Comparison of ENCODE assay signal across 14 cellular contexts in the genomic region with DNA sequence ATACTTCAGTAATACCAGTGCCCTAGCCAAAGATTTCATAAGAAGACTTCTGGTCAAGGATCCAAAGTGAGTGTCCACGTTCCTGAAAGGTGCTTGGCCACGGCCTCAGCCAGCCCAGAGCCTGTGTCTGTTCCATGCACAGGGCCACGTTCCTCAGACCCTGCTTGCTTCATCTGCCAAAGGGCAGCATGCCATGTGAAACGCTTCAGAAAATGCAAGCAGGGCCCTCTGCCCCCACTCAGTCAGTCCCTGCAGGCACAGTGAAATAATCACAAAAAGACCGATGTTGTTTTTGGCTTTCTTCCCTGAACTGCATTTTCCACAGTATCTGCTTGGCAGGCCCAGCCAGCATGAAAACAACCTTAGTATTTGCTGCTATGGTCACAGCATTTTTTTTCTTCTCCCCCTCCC.
DNase-seq lines count a peak whose midpoint lies in the region; ATAC-seq, FAIRE-seq and TF ChIP-seq lines count a peak whose summit lies in the region.
"Had no signal": no experiment of that assay in that cellular context is flagged by ENCODE, and none has a peak within 500 bp of the region (broad histone marks: within the 10 kb centered on the region; RNA-seq: fewer than 3 reads in every experiment).

No MANE protein-coding gene starts in this region.

- POLR2A ChIA-PET in RWPE1 (lab: Yijun Ruan, JAX; ENCODE audit: low non-redundant PET), result no interaction called here

- TF ChIP-seq CTCF in RWPE1 (conservative IDR thresholded peaks at IDR 0.05; ENCODE audit: low read depth) (no peak), pancreas (IDR thresholded peaks at IDR 0.05) (no peak)

- H3K4me3 Mint-ChIP-seq in activated T-cell treated with anti-CD3 and anti-CD28 coated beads, Interleukin-2, amount 50 U/mL, for 72 hours, result no peak overlapping the region
- H3K4me3 Mint-ChIP-seq: activated T-helper 17 cell treated with anti-CD3 and anti-CD28 coated beads, Interleukin-2, amount 50 U/mL, for 72 hours; CD4-positive, alpha-beta T cell; dendritic cell treated with granulocyte-macrophage colony-stimulating factor and Interleukin-4, amounts not matched to agents 40 ng/mL and 50 ng/mL, for 4 days; immature natural killer cell had no signal

- peak; percentile 85 to 89 (median 87) for ATAC-seq in pancreas
- ATAC-seq in activated T-cell treated with anti-CD3 and anti-CD28 coated beads, Interleukin-2, amount 50 U/mL, for 72 hours (replicated peaks in 1 of 2), result no peak
- ATAC-seq: activated T-helper 17 cell treated with anti-CD3 and anti-CD28 coated beads, Interleukin-2, amount 50 U/mL, for 72 hours; psoas muscle had no signal

- H3K27me3 Mint-ChIP-seq in activated T-cell treated with anti-CD3 and anti-CD28 coated beads, Interleukin-2, amount 50 U/mL, for 72 hours (ENCODE audit: low read depth), result peaks cover 13% of the 10 kb centered on the region
- H3K27me3 Mint-ChIP-seq: CD4-positive, alpha-beta T cell; dendritic cell treated with granulocyte-macrophage colony-stimulating factor and Interleukin-4, amounts not matched to agents 40 ng/mL and 50 ng/mL, for 4 days had no signal

- peaks cover 0 to 6% (median 0%) of the 10 kb centered on the region in 3 donors for H3K36me3 ChIP-seq in pancreas

- H3K36me3 Mint-ChIP-seq in activated T-cell treated with anti-CD3 and anti-CD28 coated beads, Interleukin-2, amount 50 U/mL, for 72 hours (ENCODE audit: insufficient read depth in 2 of 2), result no peaks in the 10 kb centered on the region
- H3K36me3 Mint-ChIP-seq: immature natural killer cell had no signal

- 4 to 11% methylated on average over 5 of the region's 5 CpGs for WGBS in pancreas, 2 donors

- CTCF ChIA-PET in RWPE1 (lab: Yijun Ruan, JAX), result no interaction called here

- no peaks in the 10 kb centered on the region for H3K9me3 ChIP-seq in pancreas
- H3K9me3 ChIP-seq: psoas muscle had no signal

- no peaks in the 10 kb centered on the region for H3K9me3 Mint-ChIP-seq in activated T-cell treated with anti-CD3 and anti-CD28 coated beads, Interleukin-2, amount 50 U/mL, for 72 hours
- H3K9me3 Mint-ChIP-seq: activated T-helper 17 cell treated with anti-CD3 and anti-CD28 coated beads, Interleukin-2, amount 50 U/mL, for 72 hours; CD4-positive, alpha-beta T cell; dendritic cell treated with granulocyte-macrophage colony-stimulating factor and Interleukin-4, amounts not matched to agents 40 ng/mL and 50 ng/mL, for 4 days; immature natural killer cell had no signal

- H3K4me3 ChIP-seq in pancreas, result no peak overlapping the region
- H3K4me3 ChIP-seq: psoas muscle had no signal

- intact Hi-C loops in pancreas (cut with DNase I), result no loop called here

- no peak for FAIRE-seq in pancreas (lab: Jason Lieb, UNC)

- no peaks in the 10 kb centered on the region for H3K27me3 ChIP-seq in pancreas

- H3K4me1 Mint-ChIP-seq in activated T-cell treated with anti-CD3 and anti-CD28 coated beads, Interleukin-2, amount 50 U/mL, for 72 hours (ENCODE audit: low read depth), result no peaks in the 10 kb centered on the region
- H3K4me1 Mint-ChIP-seq: activated T-helper 17 cell treated with anti-CD3 and anti-CD28 coated beads, Interleukin-2, amount 50 U/mL, for 72 hours had no signal

- H3K27ac Mint-ChIP-seq in activated T-cell treated with anti-CD3 and anti-CD28 coated beads, Interleukin-2, amount 50 U/mL, for 72 hours, result no peak overlapping the region
- H3K27ac Mint-ChIP-seq: activated T-helper 17 cell treated with anti-CD3 and anti-CD28 coated beads, Interleukin-2, amount 50 U/mL, for 72 hours; CD4-positive, alpha-beta T cell; dendritic cell treated with granulocyte-macrophage colony-stimulating factor and Interleukin-4, amounts not matched to agents 40 ng/mL and 50 ng/mL, for 4 days; immature natural killer cell had no signal

- H3K27ac ChIP-seq in RWPE1 (peak overlapping the region; percentile 51), pancreas (peak overlapping the region; percentile 40 to 84 (median 76))
- H3K27ac ChIP-seq: psoas muscle had no signal

- DNase-seq in EL (peak; percentile 73), RWPE1 (ENCODE audit: low spot score) (no peak), fibroblast of the conjunctiva (ENCODE audit: low read depth) (peak; percentile 65), pancreas (peak; percentile 65 to 84 (median 73)), superior temporal gyrus (ENCODE audit: extremely low spot score) (no peak), HuH-7.5 (ENCODE audit: low spot score) (no peak), medulla oblongata (ENCODE audit: extremely low spot score) (no peak)
- no peak for DNase-seq in activated T-cell treated with anti-CD3 and anti-CD28 coated beads, Interleukin-2, amount 50 U/mL, for 72 hours
- DNase-seq: CD4-positive, alpha-beta T cell; immature natural killer cell; Karpas-422; psoas muscle had no signal

- peaks cover 22 to 39% (median 32%) of the 10 kb centered on the region in 3 donors for H3K4me1 ChIP-seq in pancreas
- H3K4me1 ChIP-seq: psoas muscle had no signal

Comparison
In these comparisons a context has a peak if more than half of its experiments do, and no peak if none do; other contexts are left out.
1. DNase-seq: peak in EL (single experiment), fibroblast of the conjunctiva (single experiment) and pancreas (6 of 6); none in RWPE1 (single experiment), superior temporal gyrus (single experiment), HuH-7.5 (single experiment), medulla oblongata (single experiment) and activated T-cell treated with anti-CD3 and anti-CD28 coated beads, Interleukin-2, amount 50 U/mL, for 72 hours (0 of 2).
2. ATAC-seq: peak in pancreas (4 of 4); none in activated T-cell treated with anti-CD3 and anti-CD28 coated beads, Interleukin-2, amount 50 U/mL, for 72 hours (0 of 2).